In the genomic region with DNA sequence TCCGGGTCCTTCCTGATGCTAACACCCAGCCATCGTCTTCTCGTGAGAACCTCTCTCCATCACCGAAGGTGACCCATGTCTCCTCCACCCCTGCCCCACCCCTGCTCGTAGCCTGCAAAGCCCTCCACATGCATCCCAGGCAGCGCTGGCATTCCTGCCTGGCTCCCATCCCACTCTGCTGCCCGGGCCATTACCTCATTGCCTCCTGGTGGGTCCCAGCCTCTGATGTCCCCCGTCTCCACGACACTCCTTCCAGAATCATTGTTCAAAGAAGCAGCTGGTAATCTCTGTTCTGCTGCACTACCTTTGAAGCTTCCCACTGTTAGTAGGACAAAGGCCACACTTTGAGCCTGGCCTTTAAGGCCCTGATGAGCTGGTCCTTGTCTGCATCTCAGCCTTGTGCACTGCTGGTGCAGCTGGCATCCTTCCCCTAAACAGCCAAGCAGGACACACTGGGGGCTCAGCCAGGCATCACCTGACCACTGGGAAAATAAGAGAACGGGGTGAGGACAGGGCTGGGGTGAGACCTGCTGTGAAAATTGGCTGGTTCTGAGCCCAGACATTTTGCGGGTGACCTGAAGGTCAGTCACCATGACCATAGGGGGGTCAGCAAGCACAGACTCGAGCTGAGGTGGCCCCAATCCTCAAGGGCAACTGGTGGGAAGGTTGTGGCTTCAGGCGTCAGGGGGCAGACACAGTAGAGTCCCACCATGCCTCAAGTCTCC, we compare ENCODE assay signal across 15 cellular contexts.
"Had no signal": no experiment of that assay in that cellular context is flagged by ENCODE, and none has a peak within 500 bp of the region (broad histone marks: within the 10 kb centered on the region; RNA-seq: fewer than 3 reads in every experiment).

No MANE protein-coding gene starts in this region.

- H3K4me3 ChIP-seq: hepatocyte, thyroid gland, vagina had no signal

- H3K4me1 Mint-ChIP-seq: naive thymus-derived CD4-positive, alpha-beta T cell had no signal

- H3K27me3 Mint-ChIP-seq: activated CD4-positive, alpha-beta memory T cell treated with anti-CD3 and anti-CD28 coated beads for 36 hours; naive thymus-derived CD4-positive, alpha-beta T cell had no signal

- H3K4me1 ChIP-seq: thyroid gland, vagina had no signal

- H3K9me3 Mint-ChIP-seq: activated CD4-positive, alpha-beta memory T cell treated with anti-CD3 and anti-CD28 coated beads for 36 hours; activated naive CD4-positive, alpha-beta T cell treated with anti-CD3 and anti-CD28 coated beads for 36 hours; activated T-helper 1 cell treated with anti-CD3 and anti-CD28 coated beads, Interleukin-12 subunit alpha, Interleukin-12 subunit beta, Interleukin-2, Interleukin-4 antibody, amounts not matched to agents 30 ng/mL and 10 ng/mL and 1 ng/mL, durations not matched to agents 14 hours and 24 hours and 36 hours; naive thymus-derived CD4-positive, alpha-beta T cell had no signal

- H3K27ac ChIP-seq: epithelial cell of prostate, hepatocyte, thyroid gland, vagina had no signal

- H3K4me2 ChIP-seq: hepatocyte had no signal

- H3K27ac Mint-ChIP-seq: activated CD4-positive, alpha-beta memory T cell treated with anti-CD3 and anti-CD28 coated beads for 36 hours; activated naive CD4-positive, alpha-beta T cell treated with anti-CD3 and anti-CD28 coated beads for 36 hours; activated T-helper 1 cell treated with anti-CD3 and anti-CD28 coated beads, Interleukin-12 subunit alpha, Interleukin-12 subunit beta, Interleukin-2, Interleukin-4 antibody, amounts not matched to agents 30 ng/mL and 10 ng/mL and 1 ng/mL, durations not matched to agents 14 hours and 24 hours and 36 hours had no signal

- H3K9me3 ChIP-seq: thyroid gland, vagina had no signal

- ATAC-seq: naive thymus-derived CD4-positive, alpha-beta T cell had no signal

- H3K4me3 Mint-ChIP-seq: activated CD4-positive, alpha-beta memory T cell treated with anti-CD3 and anti-CD28 coated beads for 36 hours; activated naive CD4-positive, alpha-beta T cell treated with anti-CD3 and anti-CD28 coated beads for 36 hours; activated T-helper 1 cell treated with anti-CD3 and anti-CD28 coated beads, Interleukin-12 subunit alpha, Interleukin-12 subunit beta, Interleukin-2, Interleukin-4 antibody, amounts not matched to agents 30 ng/mL and 10 ng/mL and 1 ng/mL, durations not matched to agents 14 hours and 24 hours and 36 hours; naive thymus-derived CD4-positive, alpha-beta T cell had no signal

- H3K36me3 Mint-ChIP-seq: activated CD4-positive, alpha-beta memory T cell treated with anti-CD3 and anti-CD28 coated beads for 36 hours; naive thymus-derived CD4-positive, alpha-beta T cell had no signal

- H2AFZ ChIP-seq: hepatocyte had no signal

- H3K79me2 ChIP-seq: hepatocyte had no signal

- H3K27me3 ChIP-seq: hepatocyte, thyroid gland, vagina had no signal

- H3K36me3 ChIP-seq: thyroid gland, vagina had no signal

- DNase-seq: activated CD4-positive, alpha-beta memory T cell treated with anti-CD3 and anti-CD28 coated beads for 36 hours; activated CD4-positive, CD25-positive, alpha-beta regulatory T cell; activated naive CD4-positive, alpha-beta T cell treated with anti-CD3 and anti-CD28 coated beads for 36 hours; caudate nucleus; cortex of kidney; effector memory CD4-positive, alpha-beta T cell; kidney glomerular epithelial cell; naive thymus-derived CD4-positive, alpha-beta T cell; stimulated activated CD4-positive, alpha-beta T cell treated with anti-CD3 and anti-CD28 coated beads, Interleukin-15, amount 100 ng/mL, for 24 hours; stimulated activated CD4-positive, alpha-beta T cell treated with anti-CD3 and anti-CD28 coated beads, Interleukin-4, amount 100 ng/mL, for 24 hours; thyroid gland had no signal
